In genomic region chr3:126365351-126366274, GRCh38 we compare ENCODE assay signal across 2 cellular contexts.
TF ChIP-seq lines count a peak whose summit lies in the region.

No MANE protein-coding gene starts in this region.

TF ChIP-seq in HCT116, 20 proteins besides CTCF, POLR2A, EP300 and RAD21:
- no peak for TF ChIP-seq ZNF274 (IDR thresholded peaks at IDR 0.05; ENCODE audit: low read depth, low read length)
- no peak for TF ChIP-seq ZFX (IDR thresholded peaks at IDR 0.05)
- TF ChIP-seq REST (IDR thresholded peaks at IDR 0.05; ENCODE audit: low read depth): no peak
- TF ChIP-seq MAX (IDR thresholded peaks at IDR 0.05): no peak
- no peak for TF ChIP-seq ELF1 (IDR thresholded peaks at IDR 0.05; ENCODE audit: borderline replicate concordance, low read depth)
- no peak for TF ChIP-seq ATF3 (IDR thresholded peaks at IDR 0.05)
- TF ChIP-seq EZH2 (IDR thresholded peaks at IDR 0.05): no peak
- no peak for TF ChIP-seq SIN3A (IDR thresholded peaks at IDR 0.05; ENCODE audit: low read depth)
- TF ChIP-seq ZBTB33 (IDR thresholded peaks at IDR 0.05; ENCODE audit: extremely low read depth, insufficient replicate concordance, low read length): no peak
- no peak for TF ChIP-seq YY1 (IDR thresholded peaks at IDR 0.05; ENCODE audit: extremely low read depth, insufficient replicate concordance, low read depth, low read length)
- no peak for TF ChIP-seq TCF7L2 (IDR thresholded peaks at IDR 0.05; ENCODE audit: borderline replicate concordance, extremely low read depth, insufficient read depth, insufficient read length)
- TF ChIP-seq EZH2phosphoT487 (IDR thresholded peaks at IDR 0.05; ENCODE audit: borderline replicate concordance): no peak
- no peak for TF ChIP-seq CBX3 (IDR thresholded peaks at IDR 0.05; ENCODE audit: low read depth)
- no peak for TF ChIP-seq EGR1 (IDR thresholded peaks at IDR 0.05; ENCODE audit: low read depth)
- TF ChIP-seq SRF (IDR thresholded peaks at IDR 0.05; ENCODE audit: low read depth): no peak
- no peak for TF ChIP-seq FOSL1 (IDR thresholded peaks at IDR 0.05; ENCODE audit: low read depth)
- no peak for TF ChIP-seq POLR2AphosphoS5 (IDR thresholded peaks at IDR 0.05; ENCODE audit: low read depth, low read length)
- no peak for TF ChIP-seq CEBPB (IDR thresholded peaks at IDR 0.05; ENCODE audit: low read depth)

TF ChIP-seq in K562, 482 proteins besides CTCF, POLR2A, EP300 and RAD21:
- TF ChIP-seq ESRRB (CRISPR knock-in tag; IDR thresholded peaks at IDR 0.05; ENCODE audit: borderline replicate concordance) (no peak), ZNF174 (CRISPR knock-in tag; IDR thresholded peaks at IDR 0.05) (no peak), ZMIZ1 (IDR thresholded peaks at IDR 0.05; ENCODE audit: low read depth in 2 of 2, low read length in 2 of 2) (no peak), NR4A1 (CRISPR knock-in tag; IDR thresholded peaks at IDR 0.05) (no peak), NR4A1 (tag; IDR thresholded peaks at IDR 0.05) (no peak), TAF7 (tag; IDR thresholded peaks at IDR 0.05) (no peak), GTF3C2 (IDR thresholded peaks at IDR 0.05; ENCODE audit: borderline replicate concordance, extremely low read depth, insufficient read length) (no peak), ZFX (CRISPR knock-in tag; IDR thresholded peaks at IDR 0.05) (no peak), HEY1 (CRISPR knock-in tag; IDR thresholded peaks at IDR 0.05; ENCODE audit: borderline replicate concordance) (no peak), BACH1 (tag; IDR thresholded peaks at IDR 0.05) (no peak), JUND (IDR thresholded peaks at IDR 0.05; ENCODE audit: borderline replicate concordance, low read depth, low read length) (no peak), JUND (tag; IDR thresholded peaks at IDR 0.05; ENCODE audit: borderline replicate concordance, low read depth, low read length) (no peak), DEAF1 (CRISPR knock-in tag; IDR thresholded peaks at IDR 0.05) (no peak), ZBTB49 (CRISPR knock-in tag; IDR thresholded peaks at IDR 0.05; ENCODE audit: borderline replicate concordance) (no peak), MEF2A (IDR thresholded peaks at IDR 0.05; ENCODE audit: control insufficient read depth, low read depth, low read length) (no peak), CCNT2 (IDR thresholded peaks at IDR 0.05; ENCODE audit: borderline replicate concordance, extremely low read depth, insufficient read length, low read depth, low read length) (no peak), GABPB1 (CRISPR knock-in tag; IDR thresholded peaks at IDR 0.05) (no peak), HOXB6 (CRISPR knock-in tag; IDR thresholded peaks at IDR 0.05; ENCODE audit: borderline replicate concordance) (no peak), GTF2E2 (tag; IDR thresholded peaks at IDR 0.05) (no peak), ZNF77 (CRISPR knock-in tag; IDR thresholded peaks at IDR 0.05) (no peak)
